In the genomic region with DNA sequence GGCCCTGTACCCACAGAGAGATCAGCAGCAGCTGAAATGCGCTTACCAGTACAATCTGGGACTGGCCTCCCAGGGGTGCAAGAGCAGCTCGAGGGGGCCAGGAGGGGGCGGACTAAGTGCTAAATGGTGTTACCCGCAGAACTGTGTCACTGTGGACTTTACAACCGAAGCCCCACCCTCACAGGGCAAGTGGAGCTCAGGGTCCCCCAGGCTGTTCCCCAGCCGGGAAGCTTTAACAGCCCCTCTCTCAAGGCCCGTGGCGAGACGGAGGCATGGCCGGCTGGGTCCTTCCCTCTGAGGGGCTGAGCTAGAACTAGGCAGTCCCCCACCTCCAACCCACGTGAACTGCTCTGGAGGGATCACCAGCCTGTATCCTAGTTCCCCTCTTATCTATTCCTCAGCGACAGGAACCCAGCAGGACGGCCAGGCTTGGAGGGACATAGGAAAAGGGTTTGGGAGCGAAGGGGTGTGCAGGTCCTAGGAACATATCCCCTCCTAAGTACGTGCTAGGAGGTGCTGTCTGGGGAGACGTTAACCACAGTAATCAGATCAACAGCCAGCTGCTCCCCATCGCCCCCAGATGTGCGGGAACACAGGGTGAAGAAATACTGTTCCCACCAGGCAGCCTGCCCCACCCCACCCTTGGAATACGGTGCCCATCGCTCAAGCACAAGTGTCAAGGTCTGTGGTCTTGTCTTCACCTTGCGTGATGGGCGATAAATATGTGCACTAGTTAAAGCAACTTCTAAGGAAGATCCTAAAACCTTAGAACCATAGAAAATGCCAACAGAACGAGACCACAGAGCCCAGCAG, we compare ENCODE assay signal across 2 cellular contexts.
TF ChIP-seq lines count a peak whose summit lies in the region.

No MANE protein-coding gene starts in this region.

TF ChIP-seq in endothelial cell of umbilical vein, 7 proteins besides CTCF, POLR2A, EP300 and RAD21 (continued from another document):
- TF ChIP-seq JUN (IDR thresholded peaks at IDR 0.05; ENCODE audit: borderline replicate concordance, insufficient read depth, insufficient read length, low read depth) = no peak
- no peak for TF ChIP-seq POLR2AphosphoS5 (IDR thresholded peaks at IDR 0.05; ENCODE audit: insufficient read depth, low read depth, low read length)
- TF ChIP-seq, protein P1, sequence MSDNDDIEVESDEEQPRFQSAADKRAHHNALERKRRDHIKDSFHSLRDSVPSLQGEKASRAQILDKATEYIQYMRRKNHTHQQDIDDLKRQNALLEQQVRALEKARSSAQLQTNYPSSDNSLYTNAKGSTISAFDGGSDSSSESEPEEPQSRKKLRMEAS (IDR thresholded peaks at IDR 0.05; ENCODE audit: insufficient read depth, insufficient read length) = no peak
- TF ChIP-seq GATA2 (IDR thresholded peaks at IDR 0.05; ENCODE audit: insufficient read depth, insufficient read length, low read depth, low read length) = no peak

TF ChIP-seq in HEK293T, 16 proteins besides CTCF, POLR2A, EP300 and RAD21 (continued from another document):
- TF ChIP-seq, protein P2, sequence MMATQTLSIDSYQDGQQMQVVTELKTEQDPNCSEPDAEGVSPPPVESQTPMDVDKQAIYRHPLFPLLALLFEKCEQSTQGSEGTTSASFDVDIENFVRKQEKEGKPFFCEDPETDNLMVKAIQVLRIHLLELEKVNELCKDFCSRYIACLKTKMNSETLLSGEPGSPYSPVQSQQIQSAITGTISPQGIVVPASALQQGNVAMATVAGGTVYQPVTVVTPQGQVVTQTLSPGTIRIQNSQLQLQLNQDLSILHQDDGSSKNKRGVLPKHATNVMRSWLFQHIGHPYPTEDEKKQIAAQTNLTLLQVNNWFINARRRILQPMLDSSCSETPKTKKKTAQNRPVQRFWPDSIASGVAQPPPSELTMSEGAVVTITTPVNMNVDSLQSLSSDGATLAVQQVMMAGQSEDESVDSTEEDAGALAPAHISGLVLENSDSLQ (IDR thresholded peaks at IDR 0.05) = no peak
- TF ChIP-seq NFRKB (IDR thresholded peaks at IDR 0.05) (no peak), BHLHE40 (IDR thresholded peaks at IDR 0.05; ENCODE audit: borderline replicate concordance) (no peak), SUZ12 (IDR thresholded peaks at IDR 0.05) (no peak), FOXA1 (IDR thresholded peaks at IDR 0.05) (no peak), HDGF (IDR thresholded peaks at IDR 0.05; ENCODE audit: borderline replicate concordance) (no peak), LEF1 (IDR thresholded peaks at IDR 0.05; ENCODE audit: borderline replicate concordance) (no peak)
